17 cellular contexts compared by ENCODE assay signal in genomic region chr11:83256602-83257340, GRCh38. TPM values are rescaled to one million over a fixed set of nuclear protein-coding genes. Genes with fewer than 3 reads are reported as not detected.
DNase-seq lines count a peak whose midpoint lies in the region; ATAC-seq, FAIRE-seq and TF ChIP-seq lines count a peak whose summit lies in the region.
"Had no signal": no experiment of that assay in that cellular context is flagged by ENCODE, and none has a peak within 500 bp of the region (broad histone marks: within the 10 kb centered on the region; RNA-seq: fewer than 3 reads in every experiment).

No MANE protein-coding gene starts in this region.

- TF ChIP-seq POLR2A in GM18505 (IDR thresholded peaks at IDR 0.05; ENCODE audit: borderline replicate concordance, extremely low read depth, insufficient read depth, insufficient read length): no peak

- no peak overlapping the region for H3K23ac ChIP-seq in trophoblast cell (ENCODE audit: low read length)

- no peak overlapping the region for H4K91ac ChIP-seq in trophoblast cell (ENCODE audit: low read depth, low read length)

- peak; percentile 59 for FAIRE-seq in HTR-8/SVneo (lab: Jason Lieb, UNC)

- H4K12ac ChIP-seq in trophoblast cell (ENCODE audit: low read depth, low read length): no peak overlapping the region

- WGBS in trophoblast cell (ENCODE audit: extremely low coverage, insufficient coverage, insufficient read length): no CpG with 5 or more reads among the region's 3 CpGs

- intact Hi-C loops in CD4-positive, alpha-beta memory T cell (cut with micrococcal nuclease): no loop called here
- intact Hi-C loops in CD4-positive, alpha-beta T cell (cut with DNase I, micrococcal nuclease): no loop called here

- H3K79me2 ChIP-seq in trophoblast cell (ENCODE audit: control insufficient read depth, insufficient read depth, low read length, poor library complexity): no peaks in the 10 kb centered on the region

- H2BK5ac ChIP-seq in trophoblast cell (ENCODE audit: low read depth, low read length, poor library complexity): no peak overlapping the region

- H3K27me3 ChIP-seq in CD4-positive, alpha-beta memory T cell (ENCODE audit: insufficient read depth, low read length): no peaks in the 10 kb centered on the region
- no peaks in the 10 kb centered on the region for H3K27me3 ChIP-seq in trophoblast cell (ENCODE audit: insufficient read depth, low read length)
- H3K27me3 ChIP-seq in CD4-positive, alpha-beta T cell (ENCODE audit: control insufficient read depth, insufficient read depth, low read length): no peaks in the 10 kb centered on the region
- H3K27me3 ChIP-seq: neural progenitor cell, transverse colon had no signal

- peaks cover 14 to 37% of the 10 kb centered on the region in 2 donors for H3K36me3 Mint-ChIP-seq in CD4-positive, alpha-beta memory T cell
- peaks cover 40% of the 10 kb centered on the region for H3K36me3 Mint-ChIP-seq in CD4-positive, alpha-beta T cell (ENCODE audit: low read depth)

- H3K9ac ChIP-seq in trophoblast cell (ENCODE audit: low read length): no peak overlapping the region
- H3K9ac ChIP-seq: neural progenitor cell had no signal

- H3K4me3 Mint-ChIP-seq in CD4-positive, alpha-beta memory T cell: no peak overlapping the region
- H3K4me3 Mint-ChIP-seq in CD4-positive, alpha-beta T cell: no peak overlapping the region
- H3K4me3 Mint-ChIP-seq: activated naive CD8-positive, alpha-beta T cell treated with anti-CD3 and anti-CD28 coated beads, Interleukin-2, amount 10 ng/mL, durations not matched to agents 7 days and 5 days; activated T-cell treated with anti-CD3 and anti-CD28 coated beads, Interleukin-2, amount 50 U/mL, for 72 hours; neural progenitor cell; stimulated activated memory B cell treated with anti-CD40 and anti-IgM and Interleukin-4, amounts not matched to agents 10 μg/mL and 1 μg/mL and 100 μg/mL, for 72 hours had no signal

- TF ChIP-seq CTCF in coronary artery (IDR thresholded peaks at IDR 0.05): no peak
- no peak for TF ChIP-seq CTCF in CD4-positive, alpha-beta T cell (IDR thresholded peaks at IDR 0.05)

- H3K27me3 Mint-ChIP-seq in CD4-positive, alpha-beta memory T cell: no peaks in the 10 kb centered on the region
- H3K27me3 Mint-ChIP-seq in CD4-positive, alpha-beta T cell: no peaks in the 10 kb centered on the region
- H3K27me3 Mint-ChIP-seq: activated naive CD8-positive, alpha-beta T cell treated with anti-CD3 and anti-CD28 coated beads, Interleukin-2, amount 10 ng/mL, durations not matched to agents 7 days and 5 days; stimulated activated memory B cell treated with anti-CD40 and anti-IgM and Interleukin-4, amounts not matched to agents 10 μg/mL and 1 μg/mL and 100 μg/mL, for 72 hours had no signal

- CTCF ChIA-PET in CD4-positive, alpha-beta memory T cell (lab: Charles Lee; ENCODE audit: partially characterized antibody): interaction anchor here (0.6 to 1.7 kb wide), 2 partner anchors 9 to 388 kb away, joined by 3 read pairs; no protein-coding TSS in a partner anchor
- CTCF ChIA-PET in CD4-positive, alpha-beta T cell (lab: Charles Lee): no interaction called here

- no peak overlapping the region for H3K27ac ChIP-seq in CD4-positive, alpha-beta memory T cell (ENCODE audit: low read depth, low read length)
- H3K27ac ChIP-seq in coronary artery: peak overlapping the region; percentile 58 to 64
- H3K27ac ChIP-seq in trophoblast cell (ENCODE audit: low read depth, low read length): no peak overlapping the region
- H3K27ac ChIP-seq in CD4-positive, alpha-beta T cell (ENCODE audit: low read depth, low read length): no peak overlapping the region
- H3K27ac ChIP-seq: neural progenitor cell had no signal

- H3K36me3 ChIP-seq in CD4-positive, alpha-beta memory T cell (ENCODE audit: insufficient read depth, low read length): peaks cover 8% of the 10 kb centered on the region
- peaks cover 0 to 7% of the 10 kb centered on the region in 2 experiments for H3K36me3 ChIP-seq in trophoblast cell (ENCODE audit: control insufficient read depth in 1 of 2, insufficient read depth in 2 of 2, low read length in 2 of 2)
- H3K36me3 ChIP-seq: neural progenitor cell had no signal

- no peak overlapping the region for H3K4me3 ChIP-seq in CD4-positive, alpha-beta memory T cell (ENCODE audit: low read length in 2 of 2)
- H3K4me3 ChIP-seq in coronary artery (no peak overlapping the region), trophoblast cell (ENCODE audit: low read depth, low read length) (no peak overlapping the region)
- H3K4me3 ChIP-seq: neural progenitor cell, transverse colon had no signal

- no peaks in the 10 kb centered on the region for H3K9me3 ChIP-seq in CD4-positive, alpha-beta memory T cell (ENCODE audit: control insufficient read depth in 1 of 2, low read length in 2 of 2)
- H3K9me3 ChIP-seq in trophoblast cell (ENCODE audit: insufficient read depth, low read depth, low read length): no peaks in the 10 kb centered on the region
- no peaks in the 10 kb centered on the region for H3K9me3 ChIP-seq in CD4-positive, alpha-beta T cell (ENCODE audit: control insufficient read depth, low read length)
- H3K9me3 ChIP-seq: transverse colon had no signal

- H3K18ac ChIP-seq in trophoblast cell (ENCODE audit: low read length): no peak overlapping the region

- H3K4ac ChIP-seq in trophoblast cell (ENCODE audit: low read depth, low read length): no peak overlapping the region

- no peaks in the 10 kb centered on the region for H3K4me1 ChIP-seq in CD4-positive, alpha-beta memory T cell (ENCODE audit: insufficient read depth, low read length)
- peaks cover 0 to 7% of the 10 kb centered on the region in 2 experiments for H3K4me1 ChIP-seq in trophoblast cell (ENCODE audit: control insufficient read depth in 1 of 2, insufficient read depth in 2 of 2, low read length in 2 of 2)
- H3K4me1 ChIP-seq: neural progenitor cell had no signal

- H3K27ac Mint-ChIP-seq in CD4-positive, alpha-beta memory T cell: peak overlapping the region in 5 of 7 donors; percentile 1 to 77 (median 24)
- H3K27ac Mint-ChIP-seq in CD4-positive, alpha-beta T cell: no peak overlapping the region
- H3K27ac Mint-ChIP-seq: activated naive CD8-positive, alpha-beta T cell treated with anti-CD3 and anti-CD28 coated beads, Interleukin-2, amount 10 ng/mL, durations not matched to agents 7 days and 5 days; activated T-cell treated with anti-CD3 and anti-CD28 coated beads, Interleukin-2, amount 50 U/mL, for 72 hours; neural progenitor cell; stimulated activated memory B cell treated with anti-CD40 and anti-IgM and Interleukin-4, amounts not matched to agents 10 μg/mL and 1 μg/mL and 100 μg/mL, for 72 hours had no signal

- H3K14ac ChIP-seq in trophoblast cell (ENCODE audit: low read length): no peak overlapping the region

- H2AK5ac ChIP-seq in trophoblast cell (ENCODE audit: low read length): no peak overlapping the region

- H3K4me1 Mint-ChIP-seq in CD4-positive, alpha-beta memory T cell: no peaks in the 10 kb centered on the region
- H3K4me1 Mint-ChIP-seq in CD4-positive, alpha-beta T cell (ENCODE audit: low read depth): no peaks in the 10 kb centered on the region
- H3K4me1 Mint-ChIP-seq: activated naive CD8-positive, alpha-beta T cell treated with anti-CD3 and anti-CD28 coated beads, Interleukin-2, amount 10 ng/mL, durations not matched to agents 7 days and 5 days; neural progenitor cell; stimulated activated memory B cell treated with anti-CD40 and anti-IgM and Interleukin-4, amounts not matched to agents 10 μg/mL and 1 μg/mL and 100 μg/mL, for 72 hours had no signal

- no peaks in the 10 kb centered on the region for H3K9me3 Mint-ChIP-seq in CD4-positive, alpha-beta memory T cell
- no peaks in the 10 kb centered on the region for H3K9me3 Mint-ChIP-seq in CD4-positive, alpha-beta T cell
- H3K9me3 Mint-ChIP-seq: activated naive CD8-positive, alpha-beta T cell treated with anti-CD3 and anti-CD28 coated beads, Interleukin-2, amount 10 ng/mL, durations not matched to agents 7 days and 5 days; activated T-cell treated with anti-CD3 and anti-CD28 coated beads, Interleukin-2, amount 50 U/mL, for 72 hours; neural progenitor cell; stimulated activated memory B cell treated with anti-CD40 and anti-IgM and Interleukin-4, amounts not matched to agents 10 μg/mL and 1 μg/mL and 100 μg/mL, for 72 hours had no signal

- H3K4me2 ChIP-seq in trophoblast cell (ENCODE audit: low read length): no peak overlapping the region
- H3K4me2 ChIP-seq: neural progenitor cell had no signal

- POLR2A ChIA-PET in CD4-positive, alpha-beta memory T cell (lab: Charles Lee; ENCODE audit: partially characterized antibody): interaction anchor here (1.3 kb wide), 1 partner anchor 355 kb away, joined by 4 read pairs; the partner anchor contains the start of gene DDIAS
- POLR2A ChIA-PET in CD4-positive, alpha-beta T cell (lab: Charles Lee): interaction anchor here (0.6 kb wide), 1 partner anchor 92 kb away, joined by 3 read pairs; no protein-coding TSS in a partner anchor

- no peak overlapping the region for H4K8ac ChIP-seq in trophoblast cell (ENCODE audit: low read depth, low read length)

- no peak overlapping the region for H2AFZ ChIP-seq in trophoblast cell (ENCODE audit: insufficient read depth, low read length, poor library complexity)
- H2AFZ ChIP-seq: neural progenitor cell had no signal

- H2BK120ac ChIP-seq in trophoblast cell (ENCODE audit: insufficient read depth, low read length, poor library complexity): no peak overlapping the region

- DNase-seq in CD4-positive, alpha-beta memory T cell: no peak
- DNase-seq in HTR-8/SVneo (ENCODE audit: insufficient read length, low spot score) (no peak), coronary artery (ENCODE audit: low spot score) (no peak), trophoblast cell (no peak), SIG-M5 treated with dmso at 0.1 percent for 504 hours (lab: John Stamatoyannopoulos, UW; ENCODE audit: unreplicated experiment) (no peak)
- DNase-seq in CD4-positive, alpha-beta T cell: no peak
- DNase-seq: activated CD8-positive, alpha-beta memory T cell treated with anti-CD3 and anti-CD28 coated beads for 24 hours; activated naive CD8-positive, alpha-beta T cell treated with anti-CD3 and anti-CD28 coated beads, Interleukin-2, amount 10 ng/mL, durations not matched to agents 7 days and 5 days; activated T-cell treated with anti-CD3 and anti-CD28 coated beads, Interleukin-2, amount 50 U/mL, for 72 hours; head of caudate nucleus; NCI-H1105; SIG-M5; transverse colon had no signal

- no peak for ATAC-seq in GM19023 (IDR thresholded peaks at IDR 0.05; ENCODE audit: unreplicated experiment)
- ATAC-seq in GM18505 (IDR thresholded peaks at IDR 0.05; ENCODE audit: unreplicated experiment): no peak
- ATAC-seq in CD4-positive, alpha-beta T cell (ENCODE audit: poor library complexity): no peak
- ATAC-seq: activated T-cell treated with anti-CD3 and anti-CD28 coated beads, Interleukin-2, amount 50 U/mL, for 72 hours; stimulated activated memory B cell treated with anti-CD40 and anti-IgM and Interleukin-4, amounts not matched to agents 10 μg/mL and 1 μg/mL and 100 μg/mL, for 72 hours had no signal

- no peaks in the 10 kb centered on the region for H3K79me1 ChIP-seq in trophoblast cell (ENCODE audit: low read length)

- H2BK12ac ChIP-seq in trophoblast cell (ENCODE audit: low read length): peak overlapping the region; percentile 11

RNA-seq across cellular contexts. Expression of gene CCDC90B, which starts 29.4 kb away (rescaled TPM):
- 10 to 100 TPM; 37.6 to 38.0 TPM for total RNA-seq in CD4-positive, alpha-beta memory T cell
- polyA plus RNA-seq in CD4-positive, alpha-beta memory T cell: 10 to 100 TPM; 60.8 to 79.5 TPM
- polyA plus RNA-seq in trophoblast cell (2013): 55.8 and 58.1 TPM in 2 replicates
- total RNA-seq in CD4-positive, alpha-beta T cell: 10 to 100 TPM; 23.5 to 25.7 TPM

Comparison
In these comparisons a context has a peak if more than half of its experiments do, and no peak if none do; other contexts are left out.
1. H3K27ac ChIP-seq: peak in coronary artery (2 of 2); none in CD4-positive, alpha-beta memory T cell (single experiment), trophoblast cell (single experiment) and CD4-positive, alpha-beta T cell (single experiment).